In the genomic region with DNA sequence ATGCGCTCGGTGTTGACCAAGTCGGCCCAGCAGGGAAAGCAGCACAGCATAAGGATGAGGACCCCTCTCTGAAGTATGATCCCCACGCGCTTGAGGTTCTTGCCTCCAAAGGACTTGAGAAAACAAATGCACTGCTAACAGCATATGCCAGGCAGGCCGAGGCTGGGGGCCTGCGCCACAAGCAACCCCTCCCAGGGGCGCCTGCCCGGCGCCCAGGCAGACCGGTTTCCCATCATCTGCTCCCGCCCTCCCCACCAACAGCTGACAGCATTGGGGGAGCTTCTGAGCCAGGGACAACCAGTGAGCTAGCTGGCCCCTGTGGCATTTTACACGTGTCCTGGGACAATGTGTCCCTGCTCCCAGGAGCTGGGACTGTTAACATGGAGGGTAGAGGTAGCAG, we compare ENCODE assay signal across 3 cellular contexts. TPM values are rescaled to one million over a fixed set of nuclear protein-coding genes. Genes with fewer than 3 reads are reported as not detected.
"Had no signal": no experiment of that assay in that cellular context is flagged by ENCODE, and none has a peak within 500 bp of the region (broad histone marks: within the 10 kb centered on the region; RNA-seq: fewer than 3 reads in every experiment).

No MANE protein-coding gene starts in this region.

RNA-seq across cellular contexts. Expression of gene SLC47A1, which starts 48.5 kb away (rescaled TPM):
- total RNA-seq: OCI-LY7, SJCRH30, SJSA1 had no signal
